ENCODE assay signal across 8 cellular contexts in the genomic region with DNA sequence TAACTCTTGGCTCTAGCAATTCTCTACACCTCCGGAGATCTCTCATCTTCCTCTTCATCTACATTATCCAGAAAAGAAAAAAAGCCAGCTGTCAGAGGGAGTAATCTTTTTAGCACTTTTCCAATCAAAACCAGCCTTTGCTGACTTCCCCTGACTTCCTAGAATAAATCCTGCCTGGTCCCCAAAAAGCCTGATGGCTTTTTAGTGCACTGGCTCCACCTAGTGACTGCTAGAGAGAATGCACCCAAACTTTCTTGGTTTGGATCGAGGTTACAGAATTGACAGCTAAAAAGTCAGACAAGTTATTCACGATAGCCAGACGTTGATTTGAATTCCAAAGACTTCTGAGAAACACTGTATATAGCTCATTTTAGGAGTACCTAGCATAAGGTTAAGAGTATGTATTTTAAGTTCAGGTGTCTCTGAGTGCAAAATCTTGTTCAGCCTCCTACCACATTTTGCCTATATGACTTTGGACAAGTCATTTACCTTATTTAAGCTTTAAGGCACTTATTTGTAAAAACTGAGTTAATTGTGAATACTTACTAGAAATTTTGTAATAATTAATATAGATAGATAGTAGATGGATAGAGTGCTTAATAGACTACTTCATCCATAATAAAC.
DNase-seq lines count a peak whose midpoint lies in the region; ATAC-seq lines count a peak whose summit lies in the region.

No MANE protein-coding gene starts in this region.

- DNase-seq in NCI-H510A treated with DMSO at 0.1 percent for 48 hours (lab: John Stamatoyannopoulos, UW): peak; percentile 42
- DNase-seq in NCI-H510A (lab: John Stamatoyannopoulos, UW): no peak
- peak; percentile 29 for DNase-seq in NCI-H82 treated with DMSO at 0.1 percent for 48 hours (lab: John Stamatoyannopoulos, UW; ENCODE audit: unreplicated experiment)
- DNase-seq in activated naive CD4-positive, alpha-beta T cell treated with anti-CD3 and anti-CD28 coated beads, Interleukin-2, amount 50 U/mL, for 16 hours: peak; percentile 23
- DNase-seq in glomerular visceral epithelial cell (ENCODE audit: extremely low spot score): peak; percentile 49
- DNase-seq in putamen (ENCODE audit: low spot score): peak; percentile 85

- ATAC-seq in HG03196 (IDR thresholded peaks at IDR 0.05; ENCODE audit: unreplicated experiment) (peak; percentile 55), HG02678 (IDR thresholded peaks at IDR 0.05; ENCODE audit: unreplicated experiment) (no peak)
